In genomic region chr16:81574168-81574567, GRCh38 we compare ENCODE assay signal across 17 cellular contexts.
"Had no signal": no experiment of that assay in that cellular context is flagged by ENCODE, and none has a peak within 500 bp of the region (broad histone marks: within the 10 kb centered on the region; RNA-seq: fewer than 3 reads in every experiment).

No MANE protein-coding gene starts in this region.

- H3K4me3 ChIP-seq: left lung, upper lobe of left lung had no signal

- ATAC-seq: foreskin keratinocyte; left lung; natural killer cell treated with Interleukin-12 subunit alpha and Interleukin-12 subunit beta and Interleukin-15 and Interleukin-18, amount 100 ng/mL, for 72 hours had no signal

- DNase-seq: activated B cell treated with CpG ODN at 0.5 μM for 24 hours; activated CD4-positive, alpha-beta memory T cell treated with anti-CD3 and anti-CD28 coated beads for 36 hours; activated CD4-positive, alpha-beta T cell treated with anti-CD3 and anti-CD28 coated beads for 4 hours; activated effector memory CD4-positive, alpha-beta T cell treated with anti-CD3 and anti-CD28 coated beads, Interleukin-2, amount 50 U/mL, for 16 hours; activated naive CD4-positive, alpha-beta T cell treated with anti-CD3 and anti-CD28 coated beads, Interleukin-2, amount 10 ng/mL, durations not matched to agents 7 days and 5 days; effector CD4-positive, alpha-beta T cell; erythroblast; foreskin keratinocyte; left lung; right cardiac atrium; stimulated activated CD4-positive, alpha-beta T cell treated with anti-CD3 and anti-CD28 coated beads, Interleukin-12 subunit alpha, Interleukin-12 subunit beta, amount 100 ng/mL, for 4 hours; stimulated activated CD4-positive, alpha-beta T cell treated with anti-CD3 and anti-CD28 coated beads, Interleukin-4, amount 100 ng/mL, for 4 hours; T1000; upper lobe of left lung had no signal

- FAIRE-seq: bronchial epithelial cell, endometrium had no signal
